Comparison of ENCODE assay signal across 20 cellular contexts in genomic region chr17:14311979-14312378, GRCh38.
"Had no signal": no experiment of that assay in that cellular context is flagged by ENCODE, and none has a peak within 500 bp of the region (broad histone marks: within the 10 kb centered on the region; RNA-seq: fewer than 3 reads in every experiment).

No MANE protein-coding gene starts in this region.

- H3K9me3 Mint-ChIP-seq: activated naive CD4-positive, alpha-beta T cell treated with anti-CD3 and anti-CD28 coated beads for 36 hours; activated T-helper 17 cell treated with anti-CD3 and anti-CD28 coated beads, Interleukin-2, amount 50 U/mL, for 72 hours; stimulated activated memory B cell treated with anti-CD40 and anti-IgM and Interleukin-4, amounts not matched to agents 10 μg/mL and 1 μg/mL and 100 μg/mL, for 72 hours; T-cell had no signal

- H3K9me3 ChIP-seq: heart right ventricle, spleen, tibial artery had no signal

- H3K4me3 Mint-ChIP-seq: activated CD4-positive, alpha-beta T cell treated with anti-CD3 and anti-CD28 coated beads for 36 hours; activated naive CD4-positive, alpha-beta T cell treated with anti-CD3 and anti-CD28 coated beads for 36 hours; activated T-helper 17 cell treated with anti-CD3 and anti-CD28 coated beads, Interleukin-2, amount 50 U/mL, for 72 hours; stimulated activated memory B cell treated with anti-CD40 and anti-IgM and Interleukin-4, amounts not matched to agents 10 μg/mL and 1 μg/mL and 100 μg/mL, for 72 hours; T-cell had no signal

- ATAC-seq: activated CD4-positive, alpha-beta T cell treated with anti-CD3 and anti-CD28 coated beads for 36 hours; activated T-helper 17 cell treated with anti-CD3 and anti-CD28 coated beads, Interleukin-2, amount 50 U/mL, for 72 hours; sciatic nerve; stimulated activated memory B cell treated with anti-CD40 and anti-IgM and Interleukin-4, amounts not matched to agents 10 μg/mL and 1 μg/mL and 100 μg/mL, for 72 hours; T-cell had no signal

- H3K27me3 Mint-ChIP-seq: activated CD4-positive, alpha-beta T cell treated with anti-CD3 and anti-CD28 coated beads for 36 hours; activated T-helper 17 cell treated with anti-CD3 and anti-CD28 coated beads, Interleukin-2, amount 50 U/mL, for 72 hours; progenitor cell of endocrine pancreas; T-cell had no signal

- H3K36me3 ChIP-seq: heart right ventricle, tibial artery had no signal

- H3K27ac Mint-ChIP-seq: activated CD4-positive, alpha-beta T cell treated with anti-CD3 and anti-CD28 coated beads for 36 hours; activated T-helper 17 cell treated with anti-CD3 and anti-CD28 coated beads, Interleukin-2, amount 50 U/mL, for 72 hours; progenitor cell of endocrine pancreas; stimulated activated memory B cell treated with anti-CD40 and anti-IgM and Interleukin-4, amounts not matched to agents 10 μg/mL and 1 μg/mL and 100 μg/mL, for 72 hours had no signal

- H3K27ac ChIP-seq: tibial artery, WERI-Rb-1 had no signal

- FAIRE-seq: astrocyte, colon, kidney had no signal

- DNase-seq: activated CD4-positive, alpha-beta T cell treated with anti-CD3 and anti-CD28 coated beads for 36 hours; activated naive CD4-positive, alpha-beta T cell treated with anti-CD3 and anti-CD28 coated beads for 36 hours; activated T-cell treated with anti-CD3 and anti-CD28 coated beads for 4 hours; foreskin melanocyte; kidney; naive B cell; nucleus accumbens; spleen; stimulated activated CD4-positive, alpha-beta T cell treated with anti-CD3 and anti-CD28 coated beads, Interleukin-1b, Interleukin-23, amount 100 ng/mL, for 48 hours; T-cell; tibial artery; WERI-Rb-1 had no signal

- H3K4me3 ChIP-seq: heart right ventricle, lung, spleen, tibial artery had no signal
